Comparison of ENCODE assay signal across 30 cellular contexts in genomic region chr12:125284087-125284486, GRCh38.
"Had no signal": no experiment of that assay in that cellular context is flagged by ENCODE, and none has a peak within 500 bp of the region (broad histone marks: within the 10 kb centered on the region; RNA-seq: fewer than 3 reads in every experiment).

No MANE protein-coding gene starts in this region.

- H3K27me3 ChIP-seq: MG63 had no signal

- H3K4me2 ChIP-seq: KMS-11 had no signal

- H3K9me3 ChIP-seq: MG63 had no signal

- H3K4me3 ChIP-seq: MG63 had no signal

- DNase-seq: Karpas-422, Kasumi-1, MG63, MM.1S, MV-4-11, NCI-H1048, NCI-H1092, NCI-H1092 treated with DMSO at 0.1 percent for 48 hours, NCI-H1417 treated with DMSO at 0.1 percent for 48 hours, NCI-H1436, NCI-H1436 treated with DMSO at 0.1 percent for 48 hours, NCI-H146, NCI-H1694, NCI-H1694 treated with DMSO at 0.1 percent for 48 hours, NCI-H187, NCI-H187 treated with DMSO at 0.1 percent for 48 hours, NCI-H1930, NCI-H2029, NCI-H2029 treated with DMSO at 0.1 percent for 48 hours, NCI-H2081, NCI-H2081 treated with DMSO at 0.1 percent for 48 hours, NCI-H2107, NCI-H2171, NCI-H2171 treated with DMSO at 0.1 percent for 48 hours, NCI-H226, NCI-H345, NCI-H446, NCI-H446 treated with DMSO at 0.1 percent for 48 hours, NCI-H510A had no signal

- H3K36me3 ChIP-seq: MG63 had no signal

- H3K9ac ChIP-seq: KMS-11 had no signal

- H3K27ac ChIP-seq: KMS-11 had no signal
